ENCODE assay signal across 18 cellular contexts in the genomic region with DNA sequence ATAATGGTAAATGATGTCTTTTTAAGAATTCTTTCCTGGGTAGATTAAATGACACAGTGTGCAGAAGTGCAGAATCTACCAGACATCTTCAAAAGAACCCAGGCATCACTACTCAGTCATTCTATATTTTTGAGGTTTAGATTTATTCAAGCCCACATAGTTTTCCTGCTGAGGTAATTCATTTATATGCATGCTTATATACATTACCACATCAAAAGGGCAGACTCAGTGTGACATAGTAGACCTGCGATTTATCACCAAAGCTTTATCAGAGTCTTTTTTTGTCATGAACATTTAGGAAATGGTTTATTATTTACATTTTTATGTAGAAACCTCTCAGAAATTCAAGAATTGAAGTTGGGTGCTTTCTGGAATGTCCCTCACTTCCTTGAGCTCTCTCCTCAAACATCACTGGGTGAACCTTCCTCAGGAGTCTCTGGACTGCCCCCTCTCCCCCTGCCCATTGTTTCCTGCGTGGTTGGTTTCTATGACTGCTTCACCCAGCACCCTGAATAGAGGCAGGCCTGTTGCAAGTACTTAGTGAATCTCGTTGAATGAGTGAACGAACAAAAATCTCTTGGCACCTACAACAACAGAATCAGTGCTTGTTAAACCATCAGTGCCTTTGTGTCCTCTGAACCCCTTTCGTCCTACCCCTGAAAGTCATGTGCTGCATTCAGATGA. TPM values are rescaled to one million over a fixed set of nuclear protein-coding genes. Genes with fewer than 3 reads are reported as not detected.
"Had no signal": no experiment of that assay in that cellular context is flagged by ENCODE, and none has a peak within 500 bp of the region (broad histone marks: within the 10 kb centered on the region; RNA-seq: fewer than 3 reads in every experiment).

No MANE protein-coding gene starts in this region.

- ATAC-seq: gastrocnemius medialis, left colon, mucosa of descending colon had no signal

- H3K4me1 Mint-ChIP-seq: immature natural killer cell had no signal

- H3K9me3 ChIP-seq: gastrocnemius medialis, mucosa of descending colon, prostate gland, right lobe of liver, suprapubic skin, upper lobe of left lung had no signal

- H3K4me1 ChIP-seq: gastrocnemius medialis, prostate gland, suprapubic skin had no signal

- H3K36me3 Mint-ChIP-seq: activated CD4-positive, alpha-beta memory T cell treated with anti-CD3 and anti-CD28 coated beads for 36 hours; immature natural killer cell; naive thymus-derived CD8-positive, alpha-beta T cell had no signal

- DNase-seq: activated CD4-positive, alpha-beta memory T cell treated with anti-CD3 and anti-CD28 coated beads for 36 hours; activated CD4-positive, alpha-beta T cell treated with anti-CD3 and anti-CD28 coated beads for 1 hour; activated CD8-positive, alpha-beta memory T cell treated with anti-CD3 and anti-CD28 coated beads, Interleukin-2, amount 50 U/mL, for 4 hours; aorta; gastrocnemius medialis; immature natural killer cell; left colon; mucosa of descending colon; naive thymus-derived CD8-positive, alpha-beta T cell; occipital lobe; right lobe of liver; stimulated activated CD4-positive, alpha-beta T cell treated with anti-CD3 and anti-CD28 coated beads, Interleukin-2, amount 100 ng/mL, for 24 hours; stimulated activated naive CD4-positive, alpha-beta T cell; SW 1271; upper lobe of left lung had no signal

- H3K27ac ChIP-seq: gastrocnemius medialis, prostate gland, right lobe of liver, suprapubic skin, upper lobe of left lung had no signal

- H3K27ac Mint-ChIP-seq: activated CD4-positive, alpha-beta memory T cell treated with anti-CD3 and anti-CD28 coated beads for 36 hours; immature natural killer cell had no signal

- H3K9me3 Mint-ChIP-seq: activated CD4-positive, alpha-beta memory T cell treated with anti-CD3 and anti-CD28 coated beads for 36 hours; naive thymus-derived CD8-positive, alpha-beta T cell had no signal

- H3K36me3 ChIP-seq: gastrocnemius medialis, prostate gland, right lobe of liver, suprapubic skin, upper lobe of left lung had no signal

- H3K4me3 ChIP-seq: gastrocnemius medialis, mucosa of descending colon, prostate gland, right lobe of liver, suprapubic skin, upper lobe of left lung had no signal

- H3K27me3 ChIP-seq: gastrocnemius medialis, right lobe of liver, upper lobe of left lung had no signal

- H3K4me3 Mint-ChIP-seq: activated CD4-positive, alpha-beta memory T cell treated with anti-CD3 and anti-CD28 coated beads for 36 hours; immature natural killer cell had no signal

RNA-seq across cellular contexts. Expression of gene ADAMTS16, which starts 42.5 kb away (rescaled TPM):
- total RNA-seq: activated CD4-positive, alpha-beta memory T cell treated with anti-CD3 and anti-CD28 coated beads for 36 hours; gastrocnemius medialis; lung microvascular endothelial cell; naive thymus-derived CD8-positive, alpha-beta T cell; right lobe of liver had no signal
- polyA plus RNA-seq: aorta; immature natural killer cell; naive thymus-derived CD8-positive, alpha-beta T cell had no signal
